8 cellular contexts compared by ENCODE assay signal in the genomic region with DNA sequence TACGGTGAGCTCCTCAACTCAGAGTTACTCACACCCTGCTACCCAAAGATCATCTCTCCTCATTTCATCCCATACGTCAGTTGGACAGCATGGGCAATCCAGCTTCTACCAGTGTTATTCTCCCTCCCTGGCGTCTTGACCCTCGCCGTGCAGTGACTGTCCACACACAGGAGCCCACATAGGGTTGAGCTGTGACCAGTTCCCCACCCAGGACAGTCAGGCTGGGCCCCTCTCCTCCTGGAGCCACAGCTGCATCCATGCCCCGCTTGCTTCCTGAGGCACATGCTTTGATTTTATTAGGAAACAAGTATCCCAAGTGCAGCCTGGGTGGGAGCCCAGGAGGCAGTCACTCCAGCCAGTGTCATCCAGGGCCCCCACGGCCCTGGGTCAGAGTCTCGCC.
"Had no signal": no experiment of that assay in that cellular context is flagged by ENCODE, and none has a peak within 500 bp of the region (broad histone marks: within the 10 kb centered on the region; RNA-seq: fewer than 3 reads in every experiment).

No MANE protein-coding gene starts in this region.

- FAIRE-seq: G401.6, GM12878, GM12891, GM12892, GM18507, GM19239 had no signal

- ATAC-seq: GM12878 had no signal

- DNase-seq: GDM1, GF-D8 had no signal

- H3K4me3 ChIP-seq: GM12878 had no signal
